In genomic region chr17:27793906-27794380, GRCh38 we compare ENCODE assay signal across 10 cellular contexts. TPM values are rescaled to one million over a fixed set of nuclear protein-coding genes. Genes with fewer than 3 reads are reported as not detected.
DNase-seq lines count a peak whose midpoint lies in the region; ATAC-seq and TF ChIP-seq lines count a peak whose summit lies in the region.
"Had no signal": no experiment of that assay in that cellular context is flagged by ENCODE, and none has a peak within 500 bp of the region (broad histone marks: within the 10 kb centered on the region; RNA-seq: fewer than 3 reads in every experiment).

No MANE protein-coding gene starts in this region.

- DNase-seq in NCI-H82 (lab: John Stamatoyannopoulos, UW) (peak; percentile 52), NCI-H82 treated with DMSO at 0.1 percent for 48 hours (lab: John Stamatoyannopoulos, UW; ENCODE audit: unreplicated experiment) (no peak), smooth muscle cell (lab: John Stamatoyannopoulos, UW; ENCODE audit: unreplicated experiment) (no peak), HuH-7 (ENCODE audit: low spot score) (no peak)
- DNase-seq: SHP77 treated with DMSO at 0.1 percent for 48 hours had no signal

- peak overlapping the region; percentile 89 for H3K4me2 ChIP-seq in smooth muscle cell

- no peaks in the 10 kb centered on the region for H3K36me3 ChIP-seq in smooth muscle cell (ENCODE audit: low read depth)

- peak overlapping the region; percentile 10; the same call in 1 of the 2 replicates for H3K4me3 ChIP-seq in WI38 (ENCODE audit: low read depth, low read length)
- H3K4me3 ChIP-seq in iPS-18c (ENCODE audit: insufficient read depth, low read depth, low read length) = peak overlapping the region; percentile 31
- peak overlapping the region; percentile 56 for H3K4me3 ChIP-seq in smooth muscle cell

- H3K27ac ChIP-seq in smooth muscle cell (ENCODE audit: low read depth) = no peak overlapping the region

- H3K4me1 ChIP-seq in smooth muscle cell (ENCODE audit: low read depth) = peaks cover 10% of the 10 kb centered on the region

- no peaks in the 10 kb centered on the region for H3K79me2 ChIP-seq in smooth muscle cell (ENCODE audit: low read depth)

- no peaks in the 10 kb centered on the region for H4K20me1 ChIP-seq in smooth muscle cell (ENCODE audit: low read depth)

- ATAC-seq in HG02759 (IDR thresholded peaks at IDR 0.05; ENCODE audit: unreplicated experiment) (no peak), HG03135 (IDR thresholded peaks at IDR 0.05; ENCODE audit: unreplicated experiment) (no peak)

- no peaks in the 10 kb centered on the region for H3F3A ChIP-seq in smooth muscle cell (ENCODE audit: low read depth)

- TF ChIP-seq CTCF in WI38 (IDR thresholded peaks at IDR 0.05; ENCODE audit: low read depth, low read length) = no peak
- no peak for TF ChIP-seq CTCF in smooth muscle cell (IDR thresholded peaks at IDR 0.05; ENCODE audit: borderline replicate concordance, insufficient read depth, poor library complexity, severe bottlenecking)

- H3K9me3 ChIP-seq in iPS-18c (ENCODE audit: control insufficient read depth, insufficient read depth, low read length) (no peaks in the 10 kb centered on the region), smooth muscle cell (replicated peaks; ENCODE audit: low read depth) (no peaks in the 10 kb centered on the region)

- peak overlapping the region; percentile 91 for H2AFZ ChIP-seq in smooth muscle cell (ENCODE audit: low read depth)

- 30% methylated on average over 16 of the region's 16 CpGs for WGBS in smooth muscle cell (ENCODE audit: low lambda C conversion rate)

- H3K27me3 ChIP-seq in smooth muscle cell (ENCODE audit: low read depth) = peaks cover 42% of the 10 kb centered on the region

- no peak overlapping the region for H3K9ac ChIP-seq in smooth muscle cell (ENCODE audit: low read depth)

RNA-seq across cellular contexts. Expression of gene NOS2, which starts 6.4 kb away (rescaled TPM):
- total RNA-seq in smooth muscle cell = not detected in 2 replicates
- polyA plus RNA-seq in smooth muscle cell = 0.05 and 0.16 TPM in 2 replicates
- total RNA-seq: M059J had no signal
